ENCODE assay signal across 8 cellular contexts in the genomic region with DNA sequence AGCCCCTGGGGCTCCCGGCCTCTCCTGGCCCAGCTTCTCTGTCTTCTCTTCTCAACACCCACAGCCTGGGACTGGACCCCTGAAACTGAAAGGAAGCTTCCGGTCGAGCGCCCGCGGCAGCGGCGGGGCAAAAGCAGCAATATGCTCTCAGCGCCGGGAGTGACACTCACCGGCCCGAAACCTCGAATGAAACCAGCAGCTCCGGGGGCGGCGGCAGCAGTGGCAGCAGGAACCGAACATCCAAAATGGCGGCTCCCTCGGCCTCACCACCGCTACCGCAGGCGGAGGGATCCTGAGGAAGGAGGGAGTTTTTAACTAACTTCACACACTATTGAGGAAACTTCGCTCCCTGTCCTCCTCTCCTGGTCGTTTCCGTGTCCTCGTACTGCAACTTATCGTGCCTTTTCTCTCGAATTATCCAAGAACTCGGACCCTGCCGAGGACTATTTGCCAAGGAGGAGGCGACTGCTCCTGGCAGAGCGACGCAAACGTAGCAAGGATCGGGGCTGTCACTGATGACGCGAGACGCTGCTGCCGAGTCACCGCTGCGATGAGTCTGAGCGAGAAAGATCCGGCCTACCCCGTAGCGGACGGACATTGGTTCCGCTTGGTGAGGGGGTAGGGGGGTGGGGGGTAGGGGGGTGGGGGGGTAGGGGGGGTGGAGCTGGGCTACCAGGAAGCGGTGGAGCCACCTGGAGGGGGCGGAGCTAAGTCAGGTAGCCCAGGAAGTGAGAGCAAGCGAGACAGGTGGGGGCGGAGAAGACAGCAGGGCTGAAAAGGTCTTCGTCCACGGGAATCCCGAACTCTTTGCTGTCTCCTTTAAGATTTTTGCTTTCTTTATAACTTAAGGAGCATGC. TPM values are rescaled to one million over a fixed set of nuclear protein-coding genes. Genes with fewer than 3 reads are reported as not detected.
DNase-seq lines count a peak whose midpoint lies in the region; ATAC-seq and TF ChIP-seq lines count a peak whose summit lies in the region.

A gene (minus strand): TSS at position 242 of the 857 bp plus-strand sequence. CDS start 19,355 bp downstream, outside the sequence.

- peak; percentile 62 for TF ChIP-seq POLR2A in right lobe of liver (IDR thresholded peaks at IDR 0.05)

- peak; percentile 87 for ATAC-seq in CD4-positive, alpha-beta T cell (ENCODE audit: poor library complexity)
- ATAC-seq in GM19455 (IDR thresholded peaks at IDR 0.05; ENCODE audit: unreplicated experiment), result peak; percentile 71
- peak; percentile 94 to 98 (median 95) for ATAC-seq in right lobe of liver

- H3K36me3 Mint-ChIP-seq in CD4-positive, alpha-beta T cell (ENCODE audit: low read depth), result peaks cover 17% of the 10 kb centered on the region
- peaks cover 4% of the 10 kb centered on the region for H3K36me3 Mint-ChIP-seq in activated CD4-positive, alpha-beta memory T cell treated with anti-CD3 and anti-CD28 coated beads for 36 hours

- TF ChIP-seq CTCF in CD4-positive, alpha-beta T cell (IDR thresholded peaks at IDR 0.05), result no peak
- TF ChIP-seq CTCF in dorsolateral prefrontal cortex (IDR thresholded peaks at IDR 0.05 in 54 of 56, conservative IDR thresholded peaks at IDR 0.05 in 2 of 56; ENCODE audit: low read depth in 1 of 56, partially characterized antibody in 56 of 56) (peak in 13 of 56 donors; percentile 3 to 39 (median 21)), right lobe of liver (IDR thresholded peaks at IDR 0.05) (no peak)

- peaks cover 47% of the 10 kb centered on the region for H3K4me1 Mint-ChIP-seq in CD4-positive, alpha-beta T cell (ENCODE audit: low read depth)
- peaks cover 38% of the 10 kb centered on the region for H3K4me1 Mint-ChIP-seq in activated CD4-positive, alpha-beta memory T cell treated with anti-CD3 and anti-CD28 coated beads for 36 hours (ENCODE audit: low read depth)

- no peaks in the 10 kb centered on the region for H3K9me3 ChIP-seq in CD4-positive, alpha-beta T cell (ENCODE audit: control insufficient read depth, low read length)
- H3K9me3 ChIP-seq in right lobe of liver, result no peaks in the 10 kb centered on the region

- H3K4me3 ChIP-seq in dorsolateral prefrontal cortex, result peak within 1 kb of the TSS; percentile 66 to 100 (median 99)
- peak within 1 kb of the TSS; percentile 86 to 90 (median 86) for H3K4me3 ChIP-seq in right lobe of liver

- CTCF ChIA-PET in CD4-positive, alpha-beta T cell (lab: Charles Lee), result interaction anchor here (0.8 to 4.1 kb wide), 3 partner anchors 9 to 153 kb away, joined by 3 to 25 read pairs (median 4); a partner anchor contains a TSS
- CTCF ChIA-PET in activated CD4-positive, alpha-beta memory T cell treated with anti-CD3 and anti-CD28 coated beads for 36 hours (lab: Charles Lee), result interaction anchor here (1.0 to 3.6 kb wide), 5 partner anchors 14 to 153 kb away, joined by 3 to 30 read pairs (median 5); a partner anchor contains a TSS

- intact Hi-C loops in CD4-positive, alpha-beta T cell (cut with DNase I, micrococcal nuclease), result loop anchor here (1.0 to 10.0 kb wide), 10 partner anchors 36 to 244 kb away; a partner anchor contains a TSS
- intact Hi-C loops in activated CD4-positive, alpha-beta memory T cell treated with anti-CD3 and anti-CD28 coated beads for 36 hours (cut with micrococcal nuclease), result loop anchor here (1.0 to 2.0 kb wide), 8 partner anchors 7 to 284 kb away; a partner anchor contains a TSS
- intact Hi-C loops in dorsolateral prefrontal cortex (cut with DNase I) (loop anchor here (1.0 to 10.0 kb wide), 7 partner anchors 36 to 286 kb away; a partner anchor contains a TSS), right lobe of liver (cut with DNase I) (no loop called here)

- H3K27ac ChIP-seq in CD4-positive, alpha-beta T cell (ENCODE audit: low read depth, low read length), result peak within 1 kb of the TSS; percentile 98
- H3K27ac ChIP-seq in dorsolateral prefrontal cortex, result peak within 1 kb of the TSS; percentile 87 to 99 (median 97)
- H3K27ac ChIP-seq in right lobe of liver, result peak within 1 kb of the TSS; percentile 96 to 99 (median 97)

- peaks cover 0 to 29% (median 14%) of the 10 kb centered on the region in 4 donors for H3K4me1 ChIP-seq in right lobe of liver

- peaks cover 0 to 4% (median 0%) of the 10 kb centered on the region in 4 donors for H3K36me3 ChIP-seq in right lobe of liver

- no peaks in the 10 kb centered on the region for H3K27me3 Mint-ChIP-seq in CD4-positive, alpha-beta T cell
- H3K27me3 Mint-ChIP-seq in activated CD4-positive, alpha-beta memory T cell treated with anti-CD3 and anti-CD28 coated beads for 36 hours, result no peaks in the 10 kb centered on the region

- no peaks in the 10 kb centered on the region for H3K9me3 Mint-ChIP-seq in CD4-positive, alpha-beta T cell
- H3K9me3 Mint-ChIP-seq in activated CD4-positive, alpha-beta memory T cell treated with anti-CD3 and anti-CD28 coated beads for 36 hours, result no peaks in the 10 kb centered on the region

- 0% methylated on average over 25 of the region's 54 CpGs for WGBS in right lobe of liver (ENCODE audit: insufficient coverage, low coverage, low lambda C conversion rate, missing lambda C conversion rate)

- peak within 1 kb of the TSS; percentile 100 for H3K4me3 Mint-ChIP-seq in CD4-positive, alpha-beta T cell
- peak within 1 kb of the TSS; percentile 90 for H3K4me3 Mint-ChIP-seq in activated CD4-positive, alpha-beta memory T cell treated with anti-CD3 and anti-CD28 coated beads for 36 hours

- POLR2A ChIA-PET in CD4-positive, alpha-beta T cell (lab: Charles Lee), result interaction anchor here (0.7 to 8.0 kb wide), 21 partner anchors 8 to 285 kb away, joined by 3 to 190 read pairs (median 7); a partner anchor contains a TSS
- POLR2A ChIA-PET in activated CD4-positive, alpha-beta memory T cell treated with anti-CD3 and anti-CD28 coated beads for 36 hours (lab: Charles Lee), result interaction anchor here (0.5 to 2.8 kb wide), 11 partner anchors 8 to 93 kb away, joined by 3 to 23 read pairs (median 6); a partner anchor contains a TSS

- peak; percentile 84 to 97 (median 90) for DNase-seq in CD4-positive, alpha-beta T cell
- DNase-seq in HK-2 (ENCODE audit: unreplicated experiment) (peak; percentile 94), NCI-H82 treated with DMSO at 0.1 percent for 48 hours (lab: John Stamatoyannopoulos, UW; ENCODE audit: unreplicated experiment) (peak; percentile 82), dorsolateral prefrontal cortex (peak; percentile 83 to 97 (median 95)), right lobe of liver (peak; percentile 96 to 98 (median 97))
- DNase-seq in activated CD4-positive, alpha-beta memory T cell treated with anti-CD3 and anti-CD28 coated beads for 36 hours, result peak; percentile 96
- peak; percentile 93 for DNase-seq in stimulated activated CD4-positive, alpha-beta T cell treated with anti-CD3 and anti-CD28 coated beads, Interleukin-4, amount 100 ng/mL, for 24 hours

- peak within 1 kb of the TSS; percentile 100 for H3K27ac Mint-ChIP-seq in CD4-positive, alpha-beta T cell
- peak within 1 kb of the TSS; percentile 99 for H3K27ac Mint-ChIP-seq in activated CD4-positive, alpha-beta memory T cell treated with anti-CD3 and anti-CD28 coated beads for 36 hours

- H3K27me3 ChIP-seq in CD4-positive, alpha-beta T cell (ENCODE audit: control insufficient read depth, insufficient read depth, low read length), result no peaks in the 10 kb centered on the region
- no peaks in the 10 kb centered on the region for H3K27me3 ChIP-seq in dorsolateral prefrontal cortex
- H3K27me3 ChIP-seq in right lobe of liver, result no peaks in the 10 kb centered on the region

RNA-seq across cellular contexts. Expression of the gene that starts here (rescaled TPM):
- total RNA-seq in CD4-positive, alpha-beta T cell, result 100 to 1,000 TPM; 171 to 175 TPM
- total RNA-seq in activated CD4-positive, alpha-beta memory T cell treated with anti-CD3 and anti-CD28 coated beads for 36 hours, result 10 to 100 TPM; 65.9 to 66.9 TPM
- total RNA-seq in dorsolateral prefrontal cortex (100 to 1,000 TPM in 99 of 120 experiments, 10 to 100 TPM in 21; 81.3 to 131 (median 109) TPM), right lobe of liver (10 to 100 TPM; 47.8 to 54.1 (median 52.5) TPM)

Comparison
In these comparisons a context has a peak if more than half of its experiments do, and no peak if none do; other contexts are left out.
1. Peak in every context shown above with its lines: DNase-seq, ATAC-seq, H3K4me3 ChIP-seq and H3K27ac ChIP-seq.
2. intact Hi-C loops: an anchor here in CD4-positive, alpha-beta T cell (1.0 to 10.0 kb wide), activated CD4-positive, alpha-beta memory T cell treated with anti-CD3 and anti-CD28 coated beads for 36 hours (1.0 to 2.0 kb wide) and dorsolateral prefrontal cortex (1.0 to 10.0 kb wide); none called in right lobe of liver.